In the genomic region with DNA sequence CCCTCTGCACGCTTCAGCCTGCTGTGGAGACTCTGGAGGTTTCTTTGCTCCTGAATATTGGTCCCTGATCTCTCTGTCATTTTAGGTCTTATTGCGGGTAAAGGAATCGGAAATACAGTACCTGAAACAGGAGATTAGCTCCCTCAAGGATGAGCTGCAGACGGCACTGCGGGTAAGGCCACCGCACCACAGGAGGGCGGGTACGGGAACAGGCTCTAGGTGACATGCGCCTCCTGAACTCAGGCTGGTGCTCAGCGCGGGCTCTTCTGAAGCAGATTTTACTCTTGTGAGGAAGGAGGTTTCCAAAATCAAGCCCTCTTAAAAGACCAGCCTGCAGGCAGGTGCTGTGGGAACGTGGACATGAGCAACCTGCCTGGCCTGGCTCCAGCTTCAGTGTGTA, we compare ENCODE assay signal across 14 cellular contexts. TPM values are rescaled to one million over a fixed set of nuclear protein-coding genes. Genes with fewer than 3 reads are reported as not detected.
DNase-seq lines count a peak whose midpoint lies in the region; ATAC-seq and TF ChIP-seq lines count a peak whose summit lies in the region.
"Had no signal": no experiment of that assay in that cellular context is flagged by ENCODE, and none has a peak within 500 bp of the region (broad histone marks: within the 10 kb centered on the region; RNA-seq: fewer than 3 reads in every experiment).

No MANE protein-coding gene starts in this region.

- no peak overlapping the region for H2AFZ ChIP-seq in OCI-LY1 (ENCODE audit: low read length)

- ATAC-seq in CD4-positive, CD25-positive, alpha-beta regulatory T cell (ENCODE audit: low read depth in 2 of 2) = no peak
- ATAC-seq in naive B cell (ENCODE audit: low read depth in 2 of 2) = no peak
- no peak for ATAC-seq in Right ventricle myocardium inferior
- ATAC-seq: esophagus mucosa had no signal

- peaks cover 29% of the 10 kb centered on the region for H3K36me3 Mint-ChIP-seq in CD4-positive, CD25-positive, alpha-beta regulatory T cell
- peaks cover 15 to 23% of the 10 kb centered on the region in 2 donors for H3K36me3 Mint-ChIP-seq in naive B cell

- no peak overlapping the region for H3K4me2 ChIP-seq in OCI-LY1 (ENCODE audit: low read length)

- intact Hi-C loops in Right ventricle myocardium inferior (cut with DNase I) = no loop called here

- DNase-seq in CD4-positive, CD25-positive, alpha-beta regulatory T cell = peak in 1 of 3 donors; percentile 34
- peak; percentile 35 for DNase-seq in activated naive CD4-positive, alpha-beta T cell treated with Interleukin-2 at 50 U/mL for 16 hours
- DNase-seq in naive B cell (no peak), NCI-H187 (lab: John Stamatoyannopoulos, UW) (no peak), NCI-H146 treated with DMSO at 0.1 percent for 48 hours (lab: John Stamatoyannopoulos, UW; ENCODE audit: unreplicated experiment) (no peak), Right ventricle myocardium inferior (ENCODE audit: missing footprints) (no peak)
- DNase-seq: brain microvascular endothelial cell, NCI-H1417 treated with DMSO at 0.1 percent for 48 hours, NCI-H226, testis had no signal

- peak overlapping the region; percentile 90 for H3K27ac ChIP-seq in CD4-positive, CD25-positive, alpha-beta regulatory T cell (ENCODE audit: insufficient read depth, low read length, poor library complexity, severe bottlenecking)
- peak overlapping the region; percentile 6 for H3K27ac ChIP-seq in OCI-LY1 (ENCODE audit: low read depth, low read length, poor library complexity, severe bottlenecking)
- H3K27ac ChIP-seq: brain microvascular endothelial cell, testis had no signal

- peaks cover 48% of the 10 kb centered on the region for H3K36me3 ChIP-seq in CD4-positive, CD25-positive, alpha-beta regulatory T cell (ENCODE audit: control insufficient read depth, insufficient read depth, low read length)
- peaks cover 88% of the 10 kb centered on the region for H3K36me3 ChIP-seq in OCI-LY1 (ENCODE audit: insufficient read depth, low read length)

- no peaks in the 10 kb centered on the region for H3K9me3 Mint-ChIP-seq in CD4-positive, CD25-positive, alpha-beta regulatory T cell
- no peaks in the 10 kb centered on the region for H3K9me3 Mint-ChIP-seq in naive B cell
- H3K9me3 Mint-ChIP-seq: immature natural killer cell, nephron had no signal

- no peaks in the 10 kb centered on the region for H3K27me3 ChIP-seq in CD4-positive, CD25-positive, alpha-beta regulatory T cell (ENCODE audit: control insufficient read depth, insufficient read depth, low read length)
- no peaks in the 10 kb centered on the region for H3K27me3 ChIP-seq in OCI-LY1 (ENCODE audit: insufficient read depth, low read length)
- H3K27me3 ChIP-seq: brain microvascular endothelial cell, testis had no signal

- no peak for TF ChIP-seq CTCF in OCI-LY1 (IDR thresholded peaks at IDR 0.05; ENCODE audit: low read length)

- no peaks in the 10 kb centered on the region for H4K20me1 ChIP-seq in OCI-LY1 (ENCODE audit: insufficient read depth, low read length)

- no peak overlapping the region for H3K9ac ChIP-seq in OCI-LY1 (ENCODE audit: low read length)

- H3K4me3 Mint-ChIP-seq in CD4-positive, CD25-positive, alpha-beta regulatory T cell = peak overlapping the region; percentile 76 to 96 (median 86)
- peak overlapping the region in 7 of 8 donors; percentile 35 to 77 (median 60) for H3K4me3 Mint-ChIP-seq in naive B cell
- H3K4me3 Mint-ChIP-seq: nephron had no signal

- H3F3A ChIP-seq in OCI-LY1 (ENCODE audit: insufficient read depth, low read length) = peaks cover 3% of the 10 kb centered on the region; the same call in 1 of the 2 replicates

- peaks cover 68% of the 10 kb centered on the region for H3K4me1 ChIP-seq in CD4-positive, CD25-positive, alpha-beta regulatory T cell (ENCODE audit: control insufficient read depth, insufficient read depth, low read length, poor library complexity, severe bottlenecking)
- H3K4me1 ChIP-seq in OCI-LY1 (ENCODE audit: insufficient read depth, low read length, severe bottlenecking) = peaks cover 20% of the 10 kb centered on the region
- H3K4me1 ChIP-seq: testis had no signal

- H3K27ac Mint-ChIP-seq in CD4-positive, CD25-positive, alpha-beta regulatory T cell = peak overlapping the region; percentile 98 to 99 (median 99)
- H3K27ac Mint-ChIP-seq in naive B cell = peak overlapping the region; percentile 72 to 96 (median 90)

- H3K79me2 ChIP-seq in OCI-LY1 (ENCODE audit: insufficient read depth, low read length) = no peaks in the 10 kb centered on the region

- H3K9me2 ChIP-seq in OCI-LY1 (ENCODE audit: low read depth, low read length) = no peaks in the 10 kb centered on the region

- no peaks in the 10 kb centered on the region for H3K9me3 ChIP-seq in CD4-positive, CD25-positive, alpha-beta regulatory T cell (ENCODE audit: control insufficient read depth in 2 of 2, low read length in 2 of 2)
- no peaks in the 10 kb centered on the region for H3K9me3 ChIP-seq in OCI-LY1 (ENCODE audit: low read length)
- H3K9me3 ChIP-seq: testis had no signal

- no peaks in the 10 kb centered on the region for H3K27me3 Mint-ChIP-seq in CD4-positive, CD25-positive, alpha-beta regulatory T cell
- no peaks in the 10 kb centered on the region for H3K27me3 Mint-ChIP-seq in naive B cell

- no peak overlapping the region for H3K4me3 ChIP-seq in CD4-positive, CD25-positive, alpha-beta regulatory T cell (ENCODE audit: low read depth, low read length)
- no peak overlapping the region for H3K4me3 ChIP-seq in OCI-LY1 (ENCODE audit: low read depth, low read length, poor library complexity, severe bottlenecking)
- H3K4me3 ChIP-seq: testis had no signal

- H3K4me1 Mint-ChIP-seq in CD4-positive, CD25-positive, alpha-beta regulatory T cell = peaks cover 23 to 91% (median 50%) of the 10 kb centered on the region in 4 donors
- peaks cover 25 to 57% (median 39%) of the 10 kb centered on the region in 3 donors for H3K4me1 Mint-ChIP-seq in naive B cell

RNA-seq across cellular contexts. Expression of a gene that starts 29.8 kb away (rescaled TPM):
- total RNA-seq in CD4-positive, CD25-positive, alpha-beta regulatory T cell = 9.4 TPM
- polyA plus RNA-seq in CD4-positive, CD25-positive, alpha-beta regulatory T cell = 10 to 100 TPM in 3 of 4 donors, 1 to 10 TPM in 1; 8.9 to 19.3 (median 16.0) TPM
- polyA plus RNA-seq in naive B cell (ENCODE audit: low read depth in 6 of 6) = 10 to 100 TPM in 1 of 6 donors, 1 to 10 TPM in 4, not detected in 1; 1.9 to 22.0 (median 4.1) TPM
- total RNA-seq in Right ventricle myocardium inferior = 12.9 TPM
